ENCODE assay signal across 15 cellular contexts in the genomic region with DNA sequence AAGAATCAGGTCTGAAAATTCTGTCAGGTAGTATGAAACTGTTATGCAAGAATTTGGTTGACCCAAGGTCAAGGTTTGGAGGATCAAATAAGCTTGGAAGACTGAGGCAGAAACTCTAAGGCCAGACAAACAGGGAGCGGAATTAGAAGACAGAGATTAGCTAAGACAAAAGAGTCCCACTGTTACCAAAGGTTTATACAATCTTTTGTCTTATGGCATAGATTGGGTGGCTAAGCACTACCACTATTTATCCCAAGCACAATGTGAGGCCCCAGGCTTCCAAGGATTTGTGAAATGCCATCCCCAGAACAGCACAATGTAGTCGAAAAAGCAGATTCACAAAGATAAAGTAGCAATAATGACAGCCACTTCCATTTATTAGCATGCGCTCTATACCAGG.
A peak's percentile ranks its signal among the peaks of the same experiment; 100 is the strongest.
DNase-seq lines count a peak whose midpoint lies in the region; ATAC-seq, FAIRE-seq and TF ChIP-seq lines count a peak whose summit lies in the region.
"Had no signal": no experiment of that assay in that cellular context is flagged by ENCODE, and none has a peak within 500 bp of the region (broad histone marks: within the 10 kb centered on the region; RNA-seq: fewer than 3 reads in every experiment).

No MANE protein-coding gene starts in this region.

- H3K18ac ChIP-seq in H1 (ENCODE audit: extremely low read depth, low read length) = no peak overlapping the region
- no peak overlapping the region for H3K18ac ChIP-seq in neuronal stem cell (ENCODE audit: low read length)

- H3K23ac ChIP-seq in H1 (ENCODE audit: insufficient read length) (no peak overlapping the region), neuronal stem cell (ENCODE audit: low read depth, low read length, poor library complexity) (no peak overlapping the region)

- TF ChIP-seq RAD21 in HepG2 (CRISPR knock-in tag; IDR thresholded peaks at IDR 0.05) (no peak), H1 (IDR thresholded peaks at IDR 0.05 in 1 of 2, conservative IDR thresholded peaks at IDR 0.05 in 1 of 2; ENCODE audit: low read depth in 2 of 2, low read length in 2 of 2) (no peak)

- FAIRE-seq in HepG2 (lab: Jason Lieb, UNC) (no peak), H1 (lab: Jason Lieb, UNC) (peak; percentile 48)

- POLR2A ChIA-PET in HepG2 (lab: Yijun Ruan, JAX) (no interaction called here), H1 (lab: Charles Lee; ENCODE audit: partially characterized antibody) (no interaction called here)

- H2BK120ac ChIP-seq in H1 (replicated peaks; ENCODE audit: low read depth, low read length) = no peak overlapping the region
- H2BK120ac ChIP-seq in neuronal stem cell (ENCODE audit: low read depth, low read length) = no peak overlapping the region

- no peak overlapping the region for H2BK20ac ChIP-seq in H1 (ENCODE audit: low read length)

- TF ChIP-seq EP300 in HepG2 (IDR thresholded peaks at IDR 0.05; ENCODE audit: low read depth in 2 of 2, low read length in 2 of 2) (no peak), HepG2 (CRISPR knock-in tag; IDR thresholded peaks at IDR 0.05; ENCODE audit: borderline replicate concordance) (no peak), H1 (IDR thresholded peaks at IDR 0.05; ENCODE audit: borderline replicate concordance in 1 of 2, low read depth in 2 of 2, low read length in 2 of 2) (no peak)

- no peak for DNase-seq in HepG2 (ENCODE audit: low spot score)
- DNase-seq in right lobe of liver = no peak
- DNase-seq in H1 (ENCODE audit: low read depth in 1 of 2, low spot score in 2 of 2) = no peak
- DNase-seq in neuronal stem cell (ENCODE audit: low spot score) = peak; percentile 20
- no peak for DNase-seq in activated T-cell treated with anti-CD3 and anti-CD28 coated beads, Interleukin-2, amount 50 U/mL, for 48 hours
- DNase-seq in NCI-H526 treated with DMSO at 0.1 percent for 48 hours (lab: John Stamatoyannopoulos, UW) = no peak
- DNase-seq: Caco-2; CD8-positive, alpha-beta T cell; DND-41; GDM1; H7 had no signal

- no peaks in the 10 kb centered on the region for H3K79me2 ChIP-seq in HepG2 (ENCODE audit: insufficient read depth, low read length)
- H3K79me2 ChIP-seq in H1 (ENCODE audit: control insufficient read depth in 1 of 2, insufficient read depth in 2 of 2, low read length in 2 of 2) = no peaks in the 10 kb centered on the region

- H3K4me1 ChIP-seq in HepG2 (ENCODE audit: insufficient read depth, low read length) (no peaks in the 10 kb centered on the region), right lobe of liver (no peaks in the 10 kb centered on the region), H1 (replicated peaks in 1 of 4; ENCODE audit: control insufficient read depth in 3 of 4, insufficient read depth in 4 of 4, low read length in 3 of 4) (peaks cover 2 to 8% (median 6%) of the 10 kb centered on the region in 4 experiments), iPS-20b (ENCODE audit: insufficient read depth, low read length) (peaks cover 12% of the 10 kb centered on the region), neuronal stem cell (ENCODE audit: control insufficient read depth in 2 of 2, insufficient read depth in 1 of 2, low read depth in 1 of 2, low read length in 2 of 2) (peaks cover 0 to 4% of the 10 kb centered on the region in 2 donors)
- H3K4me1 ChIP-seq: Caco-2 had no signal

- no peak overlapping the region for H2BK15ac ChIP-seq in H1 (ENCODE audit: low read length)
- no peak overlapping the region for H2BK15ac ChIP-seq in neuronal stem cell (ENCODE audit: low read length)

- H3K14ac ChIP-seq in H1 (ENCODE audit: insufficient read length) = no peak overlapping the region
- H3K14ac ChIP-seq in neuronal stem cell (ENCODE audit: low read length) = no peak overlapping the region

- peak overlapping the region; percentile 67; the same call in 1 of the 2 replicates for H2BK5ac ChIP-seq in H1 (ENCODE audit: low read depth, low read length)
- H2BK5ac ChIP-seq in neuronal stem cell (ENCODE audit: low read length) = no peak overlapping the region

- no peak overlapping the region for H2AK5ac ChIP-seq in H1 (ENCODE audit: low read depth, low read length)
- no peak overlapping the region for H2AK5ac ChIP-seq in neuronal stem cell (ENCODE audit: low read depth, low read length)

- in situ Hi-C loops in HepG2 (cut with HindIII; ENCODE audit: extremely low pct_ligation_motif_present, low pct_unique_long_range_greater_than_20kb) = no loop called here

- no peaks in the 10 kb centered on the region for H3K23me2 ChIP-seq in H1 (ENCODE audit: low read depth, low read length)

- TF ChIP-seq POLR2A in HepG2 (IDR thresholded peaks at IDR 0.05; ENCODE audit: insufficient read depth in 1 of 2, low read depth in 2 of 2, low read length in 2 of 2) (no peak), right lobe of liver (IDR thresholded peaks at IDR 0.05) (no peak), H1 (IDR thresholded peaks at IDR 0.05; ENCODE audit: control extremely low read depth in 1 of 2, low read depth in 2 of 2, low read length in 2 of 2) (no peak)

- no peak overlapping the region for H3K4me2 ChIP-seq in HepG2 (ENCODE audit: low read depth, low read length)
- H3K4me2 ChIP-seq in H1 (ENCODE audit: insufficient read depth in 1 of 2, low read depth in 2 of 2, low read length in 2 of 2) = peak overlapping the region; percentile 24 to 58; a peak in 3 of 4 replicates
- no peak overlapping the region for H3K4me2 ChIP-seq in neuronal stem cell (ENCODE audit: insufficient read depth, low read length, poor library complexity, severe bottlenecking)

- H4K91ac ChIP-seq in H1 (replicated peaks; ENCODE audit: insufficient read length, low read length) = peak overlapping the region; percentile 0
- H4K91ac ChIP-seq in neuronal stem cell (ENCODE audit: low read depth, low read length, poor library complexity) = no peak overlapping the region

- H3K4me3 ChIP-seq in HepG2 (replicated peaks in 1 of 3; ENCODE audit: insufficient read depth in 1 of 3, low read depth in 2 of 3, low read length in 3 of 3) = no peak overlapping the region
- no peak overlapping the region for H3K4me3 ChIP-seq in right lobe of liver
- no peak overlapping the region for H3K4me3 ChIP-seq in H1 (ENCODE audit: extremely low read depth in 1 of 4, insufficient read depth in 2 of 4, low read depth in 3 of 4, low read length in 4 of 4)
- H3K4me3 ChIP-seq in iPS-20b (ENCODE audit: low read length) = no peak overlapping the region
- H3K4me3 ChIP-seq in neuronal stem cell (ENCODE audit: low read length in 2 of 2) = no peak overlapping the region

- CTCF ChIA-PET in HepG2 (lab: Yijun Ruan, JAX; ENCODE audit: low intra/inter-chr PET ratio, low total read pairs) (no interaction called here), H1 (lab: Charles Lee; ENCODE audit: partially characterized antibody) (interaction anchor here (1.4 to 2.3 kb wide), 3 partner anchors 11 to 70 kb away, joined by 4 to 6 read pairs (median 5); no protein-coding TSS in a partner anchor)

- H3K27ac ChIP-seq in HepG2 (ENCODE audit: extremely low read length, insufficient read depth, low read length) (no peak overlapping the region), right lobe of liver (no peak overlapping the region), H1 (ENCODE audit: low read depth, low read length) (no peak overlapping the region), iPS-20b (ENCODE audit: low read length) (no peak overlapping the region), neuronal stem cell (replicated peaks; ENCODE audit: low read length) (no peak overlapping the region)
- H3K27ac ChIP-seq: 22Rv1, HL-60 had no signal

- H4K8ac ChIP-seq in H1 (ENCODE audit: extremely low read depth, insufficient read depth, low read length) (no peak overlapping the region), neuronal stem cell (ENCODE audit: low read depth, low read length) (no peak overlapping the region)

- whole genome bisulfite sequencing in HepG2 (ENCODE audit: low lambda C conversion rate) = 41% methylated on average over 3 of the region's 3 CpGs
- 74% methylated on average over 3 of the region's 3 CpGs for WGBS in right lobe of liver (ENCODE audit: insufficient coverage, low coverage, low lambda C conversion rate, missing lambda C conversion rate)
- WGBS in H1 (ENCODE audit: extremely low coverage in 1 of 2, insufficient coverage in 1 of 2, insufficient read length in 1 of 2, insufficient replicate concordance in 2 of 2, low coverage in 1 of 2, low lambda C conversion rate in 2 of 2, missing lambda C conversion rate in 1 of 2), 2 experiments = 62% methylated on average over 3 of the region's 3 CpGs; no CpG with 5 or more reads in 1 of the 2 experiments
- WGBS in neuronal stem cell (ENCODE audit: extremely low coverage in 2 of 2, insufficient read length in 2 of 2, insufficient replicate concordance in 1 of 2), 2 donors = no CpG with 5 or more reads among the region's 3 CpGs

- TF ChIP-seq CTCF in HepG2 (CRISPR knock-in tag; IDR thresholded peaks at IDR 0.05) (no peak), right lobe of liver (IDR thresholded peaks at IDR 0.05) (no peak), H1 (IDR thresholded peaks at IDR 0.05; ENCODE audit: control extremely low read depth in 1 of 3, insufficient read depth in 1 of 3, low read depth in 1 of 3, low read length in 3 of 3) (no peak)

- intact Hi-C loops in HepG2 (cut with micrococcal nuclease; ENCODE audit: unreplicated experiment) (no loop called here), right lobe of liver (cut with DNase I) (no loop called here)

- no peaks in the 10 kb centered on the region for H3K9me3 ChIP-seq in HepG2 (ENCODE audit: low read length)
- H3K9me3 ChIP-seq in right lobe of liver = no peaks in the 10 kb centered on the region
- H3K9me3 ChIP-seq in H1 (ENCODE audit: insufficient read depth in 2 of 2, low read depth in 1 of 2, low read length in 1 of 2) = no peaks in the 10 kb centered on the region
- no peaks in the 10 kb centered on the region for H3K9me3 ChIP-seq in iPS-20b (ENCODE audit: insufficient read depth, low read depth, low read length)
- no peaks in the 10 kb centered on the region for H3K9me3 ChIP-seq in neuronal stem cell (replicated peaks in 1 of 2; ENCODE audit: control insufficient read depth in 2 of 2, insufficient read depth in 1 of 2, low read depth in 1 of 2, low read length in 2 of 2)
- H3K9me3 ChIP-seq: Caco-2 had no signal

- no peaks in the 10 kb centered on the region for H4K20me1 ChIP-seq in HepG2 (ENCODE audit: insufficient read depth, low read length)
- H4K20me1 ChIP-seq in H1 (replicated peaks in 1 of 2; ENCODE audit: control insufficient read depth in 1 of 2, insufficient read depth in 2 of 2, low read length in 2 of 2) = no peaks in the 10 kb centered on the region

- no peak overlapping the region for H3K56ac ChIP-seq in H1 (replicated peaks; ENCODE audit: insufficient read length, low read depth, low read length)

- no peak overlapping the region for H2AFZ ChIP-seq in HepG2 (ENCODE audit: low read length)
- no peak overlapping the region for H2AFZ ChIP-seq in H1 (ENCODE audit: low read length)
- no peak overlapping the region for H2AFZ ChIP-seq in neuronal stem cell (ENCODE audit: low read length)

- peak overlapping the region; percentile 89 for H2BK12ac ChIP-seq in H1 (ENCODE audit: low read depth, low read length)
- H2BK12ac ChIP-seq in neuronal stem cell (ENCODE audit: low read length) = no peak overlapping the region

- H3K79me1 ChIP-seq in H1 (ENCODE audit: low read depth, low read length) = no peaks in the 10 kb centered on the region
- H3K79me1 ChIP-seq in neuronal stem cell (ENCODE audit: low read depth, low read length) = no peaks in the 10 kb centered on the region

- no TSS peak for BruUV-seq in HepG2 (replicated peaks; lab: Mats Ljungman, UMichigan)

- no peak overlapping the region for H4K5ac ChIP-seq in H1 (ENCODE audit: insufficient read length, low read depth, low read length)

- ATAC-seq in HepG2 (no peak), right lobe of liver (no peak), SK-N-SH treated with all-trans-retinoic acid at 6 μM for 48 hours (no peak)
- ATAC-seq: CD8-positive, alpha-beta T cell had no signal

- H3K4ac ChIP-seq in H1 (replicated peaks; ENCODE audit: insufficient read length, low read depth, low read length) (no peak overlapping the region), neuronal stem cell (ENCODE audit: low read length) (no peak overlapping the region)

- H3K9ac ChIP-seq in HepG2 (ENCODE audit: insufficient read depth, low read depth, low read length) (no peak overlapping the region), H1 (replicated peaks in 1 of 4; ENCODE audit: extremely low read depth in 1 of 4, low read depth in 3 of 4, low read length in 3 of 4) (no peak overlapping the region), iPS-20b (ENCODE audit: low read depth, low read length) (peak overlapping the region; percentile 5; the same call in 1 of the 2 replicates), neuronal stem cell (ENCODE audit: low read depth, low read length, poor library complexity) (no peak overlapping the region)

- H3K36me3 ChIP-seq in HepG2 (replicated peaks in 1 of 2; ENCODE audit: control insufficient read depth in 1 of 2, insufficient read depth in 2 of 2, low read length in 2 of 2) = no peaks in the 10 kb centered on the region
- H3K36me3 ChIP-seq in right lobe of liver = no peaks in the 10 kb centered on the region
- no peaks in the 10 kb centered on the region for H3K36me3 ChIP-seq in H1 (ENCODE audit: control insufficient read depth in 2 of 4, insufficient read depth in 4 of 4, low read length in 3 of 4)
- H3K36me3 ChIP-seq in iPS-20b (ENCODE audit: insufficient read depth, low read depth, low read length) = no peaks in the 10 kb centered on the region
- no peaks in the 10 kb centered on the region for H3K36me3 ChIP-seq in neuronal stem cell (replicated peaks in 1 of 2; ENCODE audit: control insufficient read depth in 2 of 2, insufficient read depth in 2 of 2, low read length in 2 of 2)

- H3K27me3 ChIP-seq in HepG2 (ENCODE audit: control insufficient read depth in 1 of 2, insufficient read depth in 2 of 2, low read length in 2 of 2) (no peaks in the 10 kb centered on the region), right lobe of liver (no peaks in the 10 kb centered on the region), H1 (replicated peaks in 1 of 4; ENCODE audit: control insufficient read depth in 3 of 4, extremely low read depth in 1 of 4, insufficient read depth in 3 of 4, low read length in 3 of 4) (no peaks in the 10 kb centered on the region), iPS-20b (ENCODE audit: insufficient read depth, low read length) (no peaks in the 10 kb centered on the region), neuronal stem cell (ENCODE audit: control insufficient read depth in 3 of 3, insufficient read depth in 3 of 3, low read depth in 1 of 3, low read length in 3 of 3) (no peaks in the 10 kb centered on the region)

Comparison
In these comparisons a context has a peak if more than half of its experiments do, and no peak if none do; other contexts are left out.
1. H3K4me2 ChIP-seq: peak in H1 (2 of 2); none in HepG2 (single experiment) and neuronal stem cell (single experiment).